2 cellular contexts compared by ENCODE assay signal in the genomic region with DNA sequence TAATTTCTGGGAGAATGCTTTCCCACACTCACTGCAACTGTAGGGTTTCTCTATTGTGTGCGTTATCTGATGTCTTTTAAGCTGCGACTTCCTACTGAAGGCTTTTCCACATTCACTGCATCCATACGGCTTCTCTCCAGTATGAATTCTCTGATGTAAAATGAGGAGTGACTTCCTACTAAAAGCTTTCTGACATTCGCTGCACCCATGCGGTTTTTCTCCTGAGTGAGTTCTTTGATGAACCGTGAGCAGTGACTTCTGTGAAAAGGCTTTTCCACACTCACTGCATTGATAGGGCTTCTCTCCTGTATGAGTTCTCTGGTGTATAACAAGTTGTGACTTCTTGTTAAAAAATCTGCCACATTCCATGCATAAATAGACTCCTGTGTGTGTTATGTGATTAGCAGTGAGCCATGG.
TF ChIP-seq lines count a peak whose summit lies in the region.

No MANE protein-coding gene starts in this region.

TF ChIP-seq in A549, 52 proteins besides CTCF, POLR2A, EP300 and RAD21:
- TF ChIP-seq, protein P1, sequence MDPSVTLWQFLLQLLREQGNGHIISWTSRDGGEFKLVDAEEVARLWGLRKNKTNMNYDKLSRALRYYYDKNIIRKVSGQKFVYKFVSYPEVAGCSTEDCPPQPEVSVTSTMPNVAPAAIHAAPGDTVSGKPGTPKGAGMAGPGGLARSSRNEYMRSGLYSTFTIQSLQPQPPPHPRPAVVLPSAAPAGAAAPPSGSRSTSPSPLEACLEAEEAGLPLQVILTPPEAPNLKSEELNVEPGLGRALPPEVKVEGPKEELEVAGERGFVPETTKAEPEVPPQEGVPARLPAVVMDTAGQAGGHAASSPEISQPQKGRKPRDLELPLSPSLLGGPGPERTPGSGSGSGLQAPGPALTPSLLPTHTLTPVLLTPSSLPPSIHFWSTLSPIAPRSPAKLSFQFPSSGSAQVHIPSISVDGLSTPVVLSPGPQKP (IDR thresholded peaks at IDR 0.05; ENCODE audit: low read depth, low read length): no peak
- TF ChIP-seq GATA3 (IDR thresholded peaks at IDR 0.05; ENCODE audit: borderline replicate concordance) (peak; percentile 62; the same call in 1 of the 2 replicates), TFCP2L1 (CRISPR knock-in tag; IDR thresholded peaks at IDR 0.05) (no peak)

TF ChIP-seq in HEK293, 187 proteins besides CTCF, POLR2A, EP300 and RAD21 (continued from another document):
- TF ChIP-seq ZNF274 (IDR thresholded peaks at IDR 0.05; ENCODE audit: low read length) (peak; percentile 95), ZNF274 (tag by site-specific recombination; IDR thresholded peaks at IDR 0.05; ENCODE audit: borderline replicate concordance) (peak; percentile 98), HOXD13 (CRISPR knock-in tag; IDR thresholded peaks at IDR 0.05; ENCODE audit: borderline replicate concordance) (no peak)
